ENCODE assay signal across 8 cellular contexts in genomic region chr21:31659286-31660133, GRCh38. TPM values are rescaled to one million over a fixed set of nuclear protein-coding genes. Genes with fewer than 3 reads are reported as not detected.
DNase-seq lines count a peak whose midpoint lies in the region; ATAC-seq and TF ChIP-seq lines count a peak whose summit lies in the region.

Gene SOD1, plus strand, starts transcription at chr21:31659693. Its CDS starts 77 bp downstream, at chr21:31659770.

- H3K27me3 ChIP-seq in right atrium auricular region (no peaks in the 10 kb centered on the region), psoas muscle (ENCODE audit: insufficient read depth in 3 of 3, low read length in 2 of 3) (no peaks in the 10 kb centered on the region)

- ATAC-seq in GM18505 (IDR thresholded peaks at IDR 0.05; ENCODE audit: unreplicated experiment) (peak; percentile 96), HG02970 (IDR thresholded peaks at IDR 0.05; ENCODE audit: low FRiP score, unreplicated experiment) (peak; percentile 93), psoas muscle (peak; percentile 98 to 99 (median 98))

- H3K4me3 ChIP-seq in right atrium auricular region, result peak within 1 kb of the TSS; percentile 60 to 90
- peak within 1 kb of the TSS; percentile 87 for H3K4me3 ChIP-seq in psoas muscle
- peak within 1 kb of the TSS; percentile 94 for H3K4me3 ChIP-seq in urinary bladder (ENCODE audit: low read depth, low read length)

- DNase-seq in NCI-H187 treated with DMSO at 0.1 percent for 48 hours (lab: John Stamatoyannopoulos, UW), result peak; percentile 82
- DNase-seq in T-helper 2 cell, result peak; percentile 92 to 98 (median 94)
- DNase-seq in right atrium auricular region (ENCODE audit: low spot score), result peak; percentile 96
- DNase-seq in psoas muscle, result peak; percentile 96 to 97

- intact Hi-C loops in psoas muscle (cut with DNase I), result loop anchor here in 1 of 2 donors (2.0 kb wide), 1 partner anchor 71 kb away; no protein-coding TSS in a partner anchor

- peak; percentile 13 to 27 for TF ChIP-seq CTCF in right atrium auricular region (IDR thresholded peaks at IDR 0.05)
- TF ChIP-seq CTCF in psoas muscle (IDR thresholded peaks at IDR 0.05), result peak; percentile 8

- H3K36me3 ChIP-seq in right atrium auricular region (peaks cover 11% of the 10 kb centered on the region), psoas muscle (ENCODE audit: insufficient read depth in 1 of 2, low read depth in 1 of 2) (peaks cover 3 to 27% of the 10 kb centered on the region in 2 donors), urinary bladder (ENCODE audit: insufficient read depth) (no peaks in the 10 kb centered on the region)

- H3K9me3 ChIP-seq in right atrium auricular region (no peaks in the 10 kb centered on the region), psoas muscle (no peaks in the 10 kb centered on the region)

- 0 to 1% (median 1%) methylated on average over 62 to 91 of the region's 91 CpGs for WGBS in psoas muscle, 3 donors
- under 1% methylated on average over 91 of the region's 91 CpGs for WGBS in urinary bladder

- peak within 1 kb of the TSS; percentile 98 for H3K27ac ChIP-seq in angular gyrus (ENCODE audit: low read depth, low read length)
- H3K27ac ChIP-seq in right atrium auricular region, result peak within 1 kb of the TSS; percentile 93 to 96
- H3K27ac ChIP-seq in psoas muscle, result peak within 1 kb of the TSS; percentile 86
- peak within 1 kb of the TSS; percentile 81 for H3K27ac ChIP-seq in urinary bladder (ENCODE audit: low read depth)

- H3K4me1 ChIP-seq in right atrium auricular region (peaks cover 0 to 42% of the 10 kb centered on the region in 2 donors), psoas muscle (peaks cover 23% of the 10 kb centered on the region), urinary bladder (ENCODE audit: insufficient read depth) (peaks cover 1% of the 10 kb centered on the region)

- TF ChIP-seq POLR2A in GM18505 (IDR thresholded peaks at IDR 0.05; ENCODE audit: borderline replicate concordance, extremely low read depth, insufficient read depth, insufficient read length), result peak; percentile 99

RNA-seq across cellular contexts. Expression of gene SOD1, which starts in this region (rescaled TPM):
- total RNA-seq in right atrium auricular region (100 to 1,000 TPM; 321 to 332 TPM), psoas muscle (100 to 1,000 TPM; 226 to 326 (median 285) TPM), urinary bladder (97.7 TPM)
- polyA plus RNA-seq in psoas muscle (100 to 1,000 TPM; 305 to 890 (median 337) TPM), urinary bladder (356 TPM)

Comparison
In these comparisons a context has a peak if more than half of its experiments do, and no peak if none do; other contexts are left out.
1. Peak in every context shown above with its lines: DNase-seq, ATAC-seq, H3K4me3 ChIP-seq and H3K27ac ChIP-seq.